Comparison of ENCODE assay signal across 21 cellular contexts in the genomic region with DNA sequence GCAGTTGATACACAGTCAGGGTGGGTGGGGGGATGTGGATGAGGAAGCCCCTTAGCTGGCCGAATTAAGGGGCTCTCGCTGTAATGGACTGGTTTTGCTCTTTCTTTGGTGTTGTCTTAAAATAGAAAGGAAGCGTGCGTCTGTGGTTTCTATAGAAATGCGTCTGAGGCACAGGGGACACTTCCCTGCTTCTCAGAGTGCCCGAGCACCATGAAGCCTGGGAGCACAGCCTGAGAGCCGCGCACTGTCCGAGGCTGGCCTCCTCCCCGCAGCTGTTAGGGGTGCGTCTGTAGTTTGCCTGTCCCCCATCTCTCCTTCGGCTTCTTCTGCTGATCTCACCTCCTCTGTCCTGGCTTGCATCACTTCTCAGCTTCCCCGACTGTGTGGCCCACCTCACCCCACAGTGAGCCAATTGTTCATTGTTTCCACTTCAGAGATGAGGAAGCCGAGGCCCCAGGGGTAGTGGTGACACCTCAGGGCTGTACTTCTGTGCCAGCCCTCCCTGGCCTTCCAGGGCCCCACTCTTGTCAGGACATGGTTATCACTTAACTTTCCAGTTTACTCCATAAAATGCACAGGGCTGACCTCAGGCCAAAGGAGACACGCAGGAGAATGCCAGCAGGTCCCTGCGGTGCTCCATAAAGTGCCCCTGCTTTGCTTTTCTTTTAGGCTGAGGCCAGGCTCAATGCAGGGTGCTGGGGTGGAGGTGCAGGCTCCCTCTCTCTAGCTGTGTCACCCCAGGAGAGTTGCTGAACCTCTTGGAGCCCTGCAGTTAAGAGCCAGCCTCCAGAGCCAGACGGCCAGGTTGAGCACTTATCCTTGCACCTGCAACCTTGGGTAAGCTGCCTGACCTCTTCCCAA.
A peak's percentile ranks its signal among the peaks of the same experiment; 100 is the strongest.
DNase-seq lines count a peak whose midpoint lies in the region; ATAC-seq and TF ChIP-seq lines count a peak whose summit lies in the region.
"Had no signal": no experiment of that assay in that cellular context is flagged by ENCODE, and none has a peak within 500 bp of the region (broad histone marks: within the 10 kb centered on the region; RNA-seq: fewer than 3 reads in every experiment).

No MANE protein-coding gene starts in this region.

- H2BK5ac ChIP-seq in neuronal stem cell (ENCODE audit: low read length) = no peak overlapping the region

- peaks cover 2% of the 10 kb centered on the region for H3K79me1 ChIP-seq in neuronal stem cell (ENCODE audit: low read depth, low read length)

- H2BK12ac ChIP-seq in neuronal stem cell (ENCODE audit: low read length) = no peak overlapping the region

- TF ChIP-seq POLR2A in gastrocnemius medialis (IDR thresholded peaks at IDR 0.05) = no peak

- H3K9me3 ChIP-seq in BLaER1 (no peaks in the 10 kb centered on the region), neuronal stem cell (replicated peaks in 1 of 2; ENCODE audit: control insufficient read depth in 2 of 2, insufficient read depth in 1 of 2, low read depth in 1 of 2, low read length in 2 of 2) (peaks cover 0 to 3% of the 10 kb centered on the region in 2 donors), gastrocnemius medialis (no peaks in the 10 kb centered on the region)
- H3K9me3 ChIP-seq: BE2C, gastroesophageal sphincter, spleen, thyroid gland had no signal

- in situ Hi-C loops in gastrocnemius medialis (cut with MboI; ENCODE audit: low sequenced_read_pairs in 4 of 4) = no loop called here

- peak overlapping the region; percentile 18 for H2BK15ac ChIP-seq in neuronal stem cell (ENCODE audit: low read length)

- H3K4me1 Mint-ChIP-seq in activated CD4-positive, alpha-beta T cell treated with anti-CD3 and anti-CD28 coated beads for 36 hours = peaks cover 21% of the 10 kb centered on the region

- H3K27me3 Mint-ChIP-seq in activated CD4-positive, alpha-beta T cell treated with anti-CD3 and anti-CD28 coated beads for 36 hours = no peaks in the 10 kb centered on the region
- H3K27me3 Mint-ChIP-seq: activated B cell treated with CpG ODN at 0.5 μM for 24 hours had no signal

- no peaks in the 10 kb centered on the region for H3K9me3 Mint-ChIP-seq in activated CD4-positive, alpha-beta T cell treated with anti-CD3 and anti-CD28 coated beads for 36 hours (ENCODE audit: low read depth)
- H3K9me3 Mint-ChIP-seq: activated B cell treated with CpG ODN at 0.5 μM for 24 hours had no signal

- WGBS in neuronal stem cell (ENCODE audit: extremely low coverage in 2 of 2, insufficient read length in 2 of 2, insufficient replicate concordance in 1 of 2), 2 donors = no CpG with 5 or more reads among the region's 17 CpGs

- H3K4ac ChIP-seq in neuronal stem cell (ENCODE audit: low read length) = no peak overlapping the region

- H3K4me1 ChIP-seq in BLaER1 (peaks cover 65% of the 10 kb centered on the region), neuronal stem cell (ENCODE audit: control insufficient read depth in 2 of 2, insufficient read depth in 1 of 2, low read depth in 1 of 2, low read length in 2 of 2) (peaks cover 0 to 4% of the 10 kb centered on the region in 2 donors), gastrocnemius medialis (peaks cover 6 to 18% of the 10 kb centered on the region in 2 donors)
- H3K4me1 ChIP-seq: BE2C, gastroesophageal sphincter, spleen had no signal

- H3K23ac ChIP-seq in neuronal stem cell (ENCODE audit: low read depth, low read length, poor library complexity) = no peak overlapping the region

- no peaks in the 10 kb centered on the region for H3K27me3 ChIP-seq in BLaER1
- peaks cover 0 to 6% (median 0%) of the 10 kb centered on the region in 3 experiments for H3K27me3 ChIP-seq in neuronal stem cell (ENCODE audit: control insufficient read depth in 3 of 3, insufficient read depth in 3 of 3, low read depth in 1 of 3, low read length in 3 of 3)
- H3K27me3 ChIP-seq in gastrocnemius medialis = no peaks in the 10 kb centered on the region
- H3K27me3 ChIP-seq: BE2C, gastroesophageal sphincter, spleen, thyroid gland had no signal

- H3K4me2 ChIP-seq in BLaER1 (peak overlapping the region; percentile 86), neuronal stem cell (ENCODE audit: insufficient read depth, low read length, poor library complexity, severe bottlenecking) (no peak overlapping the region)
- H3K4me2 ChIP-seq: KMS-11 had no signal

- H2AFZ ChIP-seq in neuronal stem cell (ENCODE audit: low read length) = no peak overlapping the region

- no peak overlapping the region for H3K14ac ChIP-seq in neuronal stem cell (ENCODE audit: low read length)

- TF ChIP-seq CTCF in gastrocnemius medialis (IDR thresholded peaks at IDR 0.05 in 4 of 5, conservative IDR thresholded peaks at IDR 0.05 in 1 of 5) = no peak

- ATAC-seq in activated CD4-positive, alpha-beta T cell treated with anti-CD3 and anti-CD28 coated beads for 36 hours = peak; percentile 90
- no peak for ATAC-seq in gastrocnemius medialis
- ATAC-seq: gastroesophageal sphincter, left colon, T-helper 17 cell had no signal

- H3K27ac Mint-ChIP-seq in activated CD4-positive, alpha-beta T cell treated with anti-CD3 and anti-CD28 coated beads for 36 hours = peak overlapping the region; percentile 86
- H3K27ac Mint-ChIP-seq: activated B cell treated with CpG ODN at 0.5 μM for 24 hours, T-helper 17 cell had no signal

- H3K4me3 Mint-ChIP-seq in activated CD4-positive, alpha-beta T cell treated with anti-CD3 and anti-CD28 coated beads for 36 hours = no peak overlapping the region
- H3K4me3 Mint-ChIP-seq: activated B cell treated with CpG ODN at 0.5 μM for 24 hours, T-helper 17 cell had no signal

- H3K36me3 ChIP-seq in BLaER1 (peaks cover 38% of the 10 kb centered on the region; the same call in 1 of the 2 replicates), neuronal stem cell (replicated peaks in 1 of 2; ENCODE audit: control insufficient read depth in 2 of 2, insufficient read depth in 2 of 2, low read length in 2 of 2) (no peaks in the 10 kb centered on the region), gastrocnemius medialis (no peaks in the 10 kb centered on the region)
- H3K36me3 ChIP-seq: BE2C, spleen, thyroid gland had no signal

- H4K91ac ChIP-seq in neuronal stem cell (ENCODE audit: low read depth, low read length, poor library complexity) = no peak overlapping the region

- H4K20me1 ChIP-seq in BLaER1 = peaks cover 14% of the 10 kb centered on the region; the same call in 1 of the 2 replicates

- POLR2A ChIA-PET in activated CD4-positive, alpha-beta T cell treated with anti-CD3 and anti-CD28 coated beads for 36 hours (lab: Charles Lee) = no interaction called here

- H3K4me3 ChIP-seq in BLaER1 = peak overlapping the region; percentile 38; the same call in 1 of the 2 replicates
- no peak overlapping the region for H3K4me3 ChIP-seq in neuronal stem cell (ENCODE audit: low read length in 2 of 2)
- no peak overlapping the region for H3K4me3 ChIP-seq in gastrocnemius medialis
- H3K4me3 ChIP-seq: gastroesophageal sphincter, spleen, thyroid gland had no signal

- intact Hi-C loops in activated CD4-positive, alpha-beta T cell treated with anti-CD3 and anti-CD28 coated beads for 36 hours (cut with DNase I, micrococcal nuclease) = loop anchor here in 1 of 2 experiments (1.0 to 5.0 kb wide), 2 partner anchors 189 to 276 kb away; a partner anchor contains a TSS
- intact Hi-C loops in gastrocnemius medialis (cut with DNase I; ENCODE audit: low total_unique reads) = no loop called here

- peak overlapping the region; percentile 32 for H3K18ac ChIP-seq in neuronal stem cell (ENCODE audit: low read length)

- H4K8ac ChIP-seq in neuronal stem cell (ENCODE audit: low read depth, low read length) = no peak overlapping the region

- CTCF ChIA-PET in activated CD4-positive, alpha-beta T cell treated with anti-CD3 and anti-CD28 coated beads for 36 hours (lab: Charles Lee) = interaction anchor here (0.5 kb wide), 1 partner anchor 104 kb away, joined by 3 read pairs; no protein-coding TSS in a partner anchor

- H3K27ac ChIP-seq in BLaER1 = peak overlapping the region; percentile 55
- no peak overlapping the region for H3K27ac ChIP-seq in neuronal stem cell (replicated peaks; ENCODE audit: low read length)
- H3K27ac ChIP-seq in gastrocnemius medialis = no peak overlapping the region
- H3K27ac ChIP-seq: gastroesophageal sphincter, KMS-11, spleen, thyroid gland had no signal

- H2AK5ac ChIP-seq in neuronal stem cell (ENCODE audit: low read depth, low read length) = peak overlapping the region; percentile 44

- H3K36me3 Mint-ChIP-seq in activated CD4-positive, alpha-beta T cell treated with anti-CD3 and anti-CD28 coated beads for 36 hours (ENCODE audit: low read depth) = no peaks in the 10 kb centered on the region

- H3K9ac ChIP-seq in BLaER1 (peak overlapping the region; percentile 61), neuronal stem cell (ENCODE audit: low read depth, low read length, poor library complexity) (no peak overlapping the region)
- H3K9ac ChIP-seq: KMS-11 had no signal

- H2BK120ac ChIP-seq in neuronal stem cell (ENCODE audit: low read depth, low read length) = no peak overlapping the region

- peak; percentile 71 for DNase-seq in activated CD4-positive, alpha-beta T cell treated with anti-CD3 and anti-CD28 coated beads for 36 hours
- no peak for DNase-seq in activated CD4-positive, alpha-beta T cell treated with anti-CD3 and anti-CD28 coated beads for 1 hour
- peak; percentile 72 for DNase-seq in activated CD8-positive, alpha-beta memory T cell treated with anti-CD3 and anti-CD28 coated beads, Interleukin-2, amount 50 U/mL, for 48 hours
- no peak for DNase-seq in neuronal stem cell (ENCODE audit: low spot score)
- no peak for DNase-seq in cerebellar nuclear complex (lab: John Stamatoyannopoulos, UW)
- no peak for DNase-seq in gastrocnemius medialis
- no peak for DNase-seq in stimulated activated naive CD4-positive, alpha-beta T cell (lab: John Stamatoyannopoulos, UW)
- DNase-seq: activated B cell treated with CpG ODN at 0.5 μM for 24 hours, BE2C, HCEC 1CT, left colon, midbrain, NCI-H1105, NCI-H2107, NCI-H69, spleen, T-helper 17 cell, thyroid gland had no signal

Comparison
In these comparisons a context has a peak if more than half of its experiments do, and no peak if none do; other contexts are left out.
1. DNase-seq: peak in activated CD4-positive, alpha-beta T cell treated with anti-CD3 and anti-CD28 coated beads for 36 hours (single experiment) and activated CD8-positive, alpha-beta memory T cell treated with anti-CD3 and anti-CD28 coated beads, Interleukin-2, amount 50 U/mL, for 48 hours (single experiment); none in activated CD4-positive, alpha-beta T cell treated with anti-CD3 and anti-CD28 coated beads for 1 hour (single experiment), neuronal stem cell (single experiment), cerebellar nuclear complex (0 of 2), gastrocnemius medialis (0 of 2) and stimulated activated naive CD4-positive, alpha-beta T cell (0 of 6).